ENCODE assay signal across 25 cellular contexts in genomic region chr4:139304920-139305319, GRCh38. TPM values are rescaled to one million over a fixed set of nuclear protein-coding genes. Genes with fewer than 3 reads are reported as not detected.
DNase-seq lines count a peak whose midpoint lies in the region; ATAC-seq and TF ChIP-seq lines count a peak whose summit lies in the region.
"Had no signal": no experiment of that assay in that cellular context is flagged by ENCODE, and none has a peak within 500 bp of the region (broad histone marks: within the 10 kb centered on the region; RNA-seq: fewer than 3 reads in every experiment).

No MANE protein-coding gene starts in this region.

- H3K4me3 ChIP-seq in right atrium auricular region, result no peak overlapping the region
- H3K4me3 ChIP-seq: gastrocnemius medialis, GM23248, lung, testis had no signal

- ATAC-seq in activated CD8-positive, alpha-beta T cell treated with anti-CD3 and anti-CD28 coated beads for 36 hours, result no peak
- no peak for ATAC-seq in activated CD8-positive, alpha-beta T cell treated with anti-CD3 and anti-CD28 coated beads, Interleukin-2, amount 10 ng/mL, durations not matched to agents 7 days and 5 days
- ATAC-seq in CD4-positive, alpha-beta T cell (ENCODE audit: poor library complexity), result no peak
- no peak for ATAC-seq in natural killer cell
- ATAC-seq: gastrocnemius medialis, sciatic nerve had no signal

- intact Hi-C loops in activated CD8-positive, alpha-beta T cell treated with anti-CD3 and anti-CD28 coated beads for 36 hours (cut with micrococcal nuclease), result loop anchor here (5.0 kb wide), 1 partner anchor 128 kb away; the partner anchor contains the start of gene ELF2
- intact Hi-C loops in CD4-positive, alpha-beta T cell (cut with DNase I, micrococcal nuclease), result loop anchor here (5.0 to 10.0 kb wide), 7 partner anchors 37 to 1070 kb away; partner anchors contain the start of genes MAML3 (in 1 of the 2), NOCT (in 1 of the 2) and SCOC (in 1 of the 2)
- intact Hi-C loops in activated T-helper 1 cell treated with anti-CD3 and anti-CD28 coated beads, Interleukin-12 subunit alpha, Interleukin-12 subunit beta, Interleukin-2, Interleukin-4 antibody, amounts not matched to agents 30 ng/mL and 10 ng/mL and 1 ng/mL, durations not matched to agents 14 hours and 24 hours and 36 hours (cut with micrococcal nuclease), result loop anchor here (5.0 kb wide), 1 partner anchor 37 kb away; no protein-coding TSS in a partner anchor
- intact Hi-C loops in natural killer cell (cut with micrococcal nuclease) (loop anchor here (5.0 kb wide), 1 partner anchor 1067 kb away; the partner anchor contains the start of gene SCOC), posterior cingulate gyrus (cut with DNase I) (loop anchor here (5.0 kb wide), 1 partner anchor 223 kb away; no protein-coding TSS in a partner anchor)

- no peak for DNase-seq in activated CD8-positive, alpha-beta T cell treated with anti-CD3 and anti-CD28 coated beads for 36 hours
- DNase-seq in activated CD8-positive, alpha-beta T cell treated with anti-CD3 and anti-CD28 coated beads, Interleukin-2, amount 10 ng/mL, durations not matched to agents 7 days and 5 days, result no peak
- no peak for DNase-seq in CD4-positive, alpha-beta T cell
- DNase-seq in activated T-helper 1 cell treated with anti-CD3 and anti-CD28 coated beads, Interleukin-12 subunit alpha, Interleukin-12 subunit beta, Interleukin-2, Interleukin-4 antibody, amounts not matched to agents 30 ng/mL and 10 ng/mL and 1 ng/mL, durations not matched to agents 14 hours and 24 hours and 36 hours (ENCODE audit: low spot score), result no peak
- DNase-seq in natural killer cell, result no peak
- no peak for DNase-seq in NCI-H187 (lab: John Stamatoyannopoulos, UW)
- DNase-seq in posterior cingulate gyrus, result no peak
- no peak for DNase-seq in right atrium auricular region (ENCODE audit: low spot score)
- DNase-seq: activated effector memory CD4-positive, alpha-beta T cell treated with Interleukin-2 at 50 U/mL for 16 hours; anterior cingulate cortex; central memory CD4-positive, alpha-beta T cell; DMS53; gastrocnemius medialis; GM23248; kidney; NCI-H1694; NCI-H774; Right ventricle myocardium superior; stimulated activated CD4-positive, alpha-beta T cell treated with anti-CD3 and anti-CD28 coated beads, Interleukin-15, amount 100 ng/mL, for 24 hours; testis had no signal

- no peak overlapping the region for H3K27ac ChIP-seq in CD4-positive, alpha-beta T cell (ENCODE audit: low read depth, low read length)
- no peak overlapping the region for H3K27ac ChIP-seq in right atrium auricular region
- H3K27ac ChIP-seq: C4-2B, GM23248, testis, VCaP had no signal

- H3K27me3 Mint-ChIP-seq in activated CD8-positive, alpha-beta T cell treated with anti-CD3 and anti-CD28 coated beads for 36 hours, result no peaks in the 10 kb centered on the region
- no peaks in the 10 kb centered on the region for H3K27me3 Mint-ChIP-seq in activated CD8-positive, alpha-beta T cell treated with anti-CD3 and anti-CD28 coated beads, Interleukin-2, amount 10 ng/mL, durations not matched to agents 7 days and 5 days (ENCODE audit: low read depth)
- H3K27me3 Mint-ChIP-seq in CD4-positive, alpha-beta T cell, result no peaks in the 10 kb centered on the region
- H3K27me3 Mint-ChIP-seq in activated T-helper 1 cell treated with anti-CD3 and anti-CD28 coated beads, Interleukin-12 subunit alpha, Interleukin-12 subunit beta, Interleukin-2, Interleukin-4 antibody, amounts not matched to agents 30 ng/mL and 10 ng/mL and 1 ng/mL, durations not matched to agents 14 hours and 24 hours and 36 hours (ENCODE audit: insufficient read depth), result no peaks in the 10 kb centered on the region
- H3K27me3 Mint-ChIP-seq in natural killer cell (ENCODE audit: low read depth in 2 of 2), result no peaks in the 10 kb centered on the region

- H3K27ac Mint-ChIP-seq in activated CD8-positive, alpha-beta T cell treated with anti-CD3 and anti-CD28 coated beads for 36 hours, result peak overlapping the region; percentile 28
- H3K27ac Mint-ChIP-seq in activated CD8-positive, alpha-beta T cell treated with anti-CD3 and anti-CD28 coated beads, Interleukin-2, amount 10 ng/mL, durations not matched to agents 7 days and 5 days, result no peak overlapping the region
- H3K27ac Mint-ChIP-seq in CD4-positive, alpha-beta T cell, result peak overlapping the region; percentile 94
- H3K27ac Mint-ChIP-seq in activated T-helper 1 cell treated with anti-CD3 and anti-CD28 coated beads, Interleukin-12 subunit alpha, Interleukin-12 subunit beta, Interleukin-2, Interleukin-4 antibody, amounts not matched to agents 30 ng/mL and 10 ng/mL and 1 ng/mL, durations not matched to agents 14 hours and 24 hours and 36 hours, result no peak overlapping the region
- peak overlapping the region; percentile 29 to 35 for H3K27ac Mint-ChIP-seq in natural killer cell
- H3K27ac Mint-ChIP-seq: T-helper 1 cell treated with Interleukin-12 subunit alpha and Interleukin-12 subunit beta and Interleukin-4 antibody, amounts not matched to agents 30 μg/mL and 1 μg/mL, for 36 hours had no signal

- no peaks in the 10 kb centered on the region for H3K27me3 ChIP-seq in CD4-positive, alpha-beta T cell (ENCODE audit: control insufficient read depth, insufficient read depth, low read length)
- no peaks in the 10 kb centered on the region for H3K27me3 ChIP-seq in right atrium auricular region
- H3K27me3 ChIP-seq: gastrocnemius medialis, testis had no signal

- peaks cover 56% of the 10 kb centered on the region for H3K36me3 Mint-ChIP-seq in activated CD8-positive, alpha-beta T cell treated with anti-CD3 and anti-CD28 coated beads for 36 hours (ENCODE audit: low read depth)
- H3K36me3 Mint-ChIP-seq in activated CD8-positive, alpha-beta T cell treated with anti-CD3 and anti-CD28 coated beads, Interleukin-2, amount 10 ng/mL, durations not matched to agents 7 days and 5 days (ENCODE audit: low read depth), result peaks cover 53% of the 10 kb centered on the region
- H3K36me3 Mint-ChIP-seq in CD4-positive, alpha-beta T cell (ENCODE audit: low read depth), result peaks cover 64% of the 10 kb centered on the region
- H3K36me3 Mint-ChIP-seq in activated T-helper 1 cell treated with anti-CD3 and anti-CD28 coated beads, Interleukin-12 subunit alpha, Interleukin-12 subunit beta, Interleukin-2, Interleukin-4 antibody, amounts not matched to agents 30 ng/mL and 10 ng/mL and 1 ng/mL, durations not matched to agents 14 hours and 24 hours and 36 hours (ENCODE audit: low read depth), result peaks cover 33% of the 10 kb centered on the region
- no peaks in the 10 kb centered on the region for H3K36me3 Mint-ChIP-seq in natural killer cell

- peaks cover 8% of the 10 kb centered on the region for H3K36me3 ChIP-seq in right atrium auricular region
- H3K36me3 ChIP-seq: gastrocnemius medialis had no signal

- peaks cover 0 to 28% of the 10 kb centered on the region in 2 donors for H3K4me1 ChIP-seq in right atrium auricular region

- POLR2A ChIA-PET in activated CD8-positive, alpha-beta T cell treated with anti-CD3 and anti-CD28 coated beads for 36 hours (lab: Charles Lee), result interaction anchor here (0.6 kb wide), 1 partner anchor 340 kb away, joined by 3 read pairs; no protein-coding TSS in a partner anchor
- POLR2A ChIA-PET in activated CD8-positive, alpha-beta T cell treated with anti-CD3 and anti-CD28 coated beads, Interleukin-2, amount 10 ng/mL, durations not matched to agents 7 days and 5 days (lab: Charles Lee), result interaction anchor here (0.7 to 0.8 kb wide), 2 partner anchors 10 to 16 kb away, joined by 3 to 4 read pairs; no protein-coding TSS in a partner anchor
- POLR2A ChIA-PET in CD4-positive, alpha-beta T cell (lab: Charles Lee), result interaction anchor here (1.4 kb wide), 1 partner anchor 9 kb away, joined by 4 read pairs; no protein-coding TSS in a partner anchor

- TF ChIP-seq CTCF in activated CD8-positive, alpha-beta T cell treated with anti-CD3 and anti-CD28 coated beads for 36 hours (IDR thresholded peaks at IDR 0.05), result no peak
- no peak for TF ChIP-seq CTCF in CD4-positive, alpha-beta T cell (IDR thresholded peaks at IDR 0.05)
- no peak for TF ChIP-seq CTCF in natural killer cell (IDR thresholded peaks at IDR 0.05)
- TF ChIP-seq CTCF in right atrium auricular region (IDR thresholded peaks at IDR 0.05), result no peak

- H3K4me3 Mint-ChIP-seq in activated CD8-positive, alpha-beta T cell treated with anti-CD3 and anti-CD28 coated beads for 36 hours, result no peak overlapping the region
- no peak overlapping the region for H3K4me3 Mint-ChIP-seq in activated CD8-positive, alpha-beta T cell treated with anti-CD3 and anti-CD28 coated beads, Interleukin-2, amount 10 ng/mL, durations not matched to agents 7 days and 5 days
- H3K4me3 Mint-ChIP-seq in CD4-positive, alpha-beta T cell, result peak overlapping the region; percentile 31
- peak overlapping the region; percentile 33 for H3K4me3 Mint-ChIP-seq in activated T-helper 1 cell treated with anti-CD3 and anti-CD28 coated beads, Interleukin-12 subunit alpha, Interleukin-12 subunit beta, Interleukin-2, Interleukin-4 antibody, amounts not matched to agents 30 ng/mL and 10 ng/mL and 1 ng/mL, durations not matched to agents 14 hours and 24 hours and 36 hours
- H3K4me3 Mint-ChIP-seq in natural killer cell, result peak overlapping the region; percentile 25
- H3K4me3 Mint-ChIP-seq: T-helper 1 cell treated with Interleukin-12 subunit alpha and Interleukin-12 subunit beta and Interleukin-4 antibody, amounts not matched to agents 30 μg/mL and 1 μg/mL, for 36 hours had no signal

- H3K4me1 Mint-ChIP-seq in activated CD8-positive, alpha-beta T cell treated with anti-CD3 and anti-CD28 coated beads for 36 hours (ENCODE audit: low read depth), result peaks cover 51% of the 10 kb centered on the region
- peaks cover 45% of the 10 kb centered on the region for H3K4me1 Mint-ChIP-seq in activated CD8-positive, alpha-beta T cell treated with anti-CD3 and anti-CD28 coated beads, Interleukin-2, amount 10 ng/mL, durations not matched to agents 7 days and 5 days (ENCODE audit: low read depth)
- peaks cover 79% of the 10 kb centered on the region for H3K4me1 Mint-ChIP-seq in CD4-positive, alpha-beta T cell (ENCODE audit: low read depth)
- peaks cover 57% of the 10 kb centered on the region for H3K4me1 Mint-ChIP-seq in activated T-helper 1 cell treated with anti-CD3 and anti-CD28 coated beads, Interleukin-12 subunit alpha, Interleukin-12 subunit beta, Interleukin-2, Interleukin-4 antibody, amounts not matched to agents 30 ng/mL and 10 ng/mL and 1 ng/mL, durations not matched to agents 14 hours and 24 hours and 36 hours (ENCODE audit: low read depth)
- peaks cover 46 to 52% of the 10 kb centered on the region in 2 donors for H3K4me1 Mint-ChIP-seq in natural killer cell

- CTCF ChIA-PET in activated CD8-positive, alpha-beta T cell treated with anti-CD3 and anti-CD28 coated beads for 36 hours (lab: Charles Lee), result interaction anchor here (0.6 to 1.3 kb wide), 3 partner anchors 18 to 33 kb away, joined by 3 read pairs; no protein-coding TSS in a partner anchor
- CTCF ChIA-PET in activated CD8-positive, alpha-beta T cell treated with anti-CD3 and anti-CD28 coated beads, Interleukin-2, amount 10 ng/mL, durations not matched to agents 7 days and 5 days (lab: Charles Lee), result no interaction called here
- CTCF ChIA-PET in CD4-positive, alpha-beta T cell (lab: Charles Lee), result no interaction called here

- H3K9me3 ChIP-seq in CD4-positive, alpha-beta T cell (ENCODE audit: control insufficient read depth, low read length), result no peaks in the 10 kb centered on the region
- H3K9me3 ChIP-seq in right atrium auricular region, result no peaks in the 10 kb centered on the region
- H3K9me3 ChIP-seq: gastrocnemius medialis, testis had no signal

- no peaks in the 10 kb centered on the region for H3K9me3 Mint-ChIP-seq in activated CD8-positive, alpha-beta T cell treated with anti-CD3 and anti-CD28 coated beads for 36 hours
- no peaks in the 10 kb centered on the region for H3K9me3 Mint-ChIP-seq in activated CD8-positive, alpha-beta T cell treated with anti-CD3 and anti-CD28 coated beads, Interleukin-2, amount 10 ng/mL, durations not matched to agents 7 days and 5 days (ENCODE audit: insufficient read depth)
- H3K9me3 Mint-ChIP-seq in CD4-positive, alpha-beta T cell, result no peaks in the 10 kb centered on the region
- H3K9me3 Mint-ChIP-seq in activated T-helper 1 cell treated with anti-CD3 and anti-CD28 coated beads, Interleukin-12 subunit alpha, Interleukin-12 subunit beta, Interleukin-2, Interleukin-4 antibody, amounts not matched to agents 30 ng/mL and 10 ng/mL and 1 ng/mL, durations not matched to agents 14 hours and 24 hours and 36 hours, result peaks cover 4% of the 10 kb centered on the region
- H3K9me3 Mint-ChIP-seq in natural killer cell, result no peaks in the 10 kb centered on the region
- H3K9me3 Mint-ChIP-seq: T-helper 1 cell treated with Interleukin-12 subunit alpha and Interleukin-12 subunit beta and Interleukin-4 antibody, amounts not matched to agents 30 μg/mL and 1 μg/mL, for 36 hours had no signal

RNA-seq across cellular contexts. Expression of gene NDUFC1, which starts 2.6 kb away (rescaled TPM):
- 10 to 100 TPM; 56.2 to 60.6 TPM for total RNA-seq in activated CD8-positive, alpha-beta T cell treated with anti-CD3 and anti-CD28 coated beads for 36 hours
- total RNA-seq in activated CD8-positive, alpha-beta T cell treated with anti-CD3 and anti-CD28 coated beads, Interleukin-2, amount 10 ng/mL, durations not matched to agents 7 days and 5 days, result 10 to 100 TPM; 48.0 to 49.7 TPM
- 10 to 100 TPM; 23.3 to 26.4 TPM for total RNA-seq in CD4-positive, alpha-beta T cell
- total RNA-seq in activated T-helper 1 cell treated with anti-CD3 and anti-CD28 coated beads, Interleukin-12 subunit alpha, Interleukin-12 subunit beta, Interleukin-2, Interleukin-4 antibody, amounts not matched to agents 30 ng/mL and 10 ng/mL and 1 ng/mL, durations not matched to agents 14 hours and 24 hours and 36 hours, result 53.1 and 54.5 TPM in 2 replicates
- total RNA-seq in natural killer cell (10 to 100 TPM; 14.0 to 15.8 (median 14.3) TPM), right atrium auricular region (100 to 1,000 TPM in 1 of 2 donors, 10 to 100 TPM in 1; 96.1 to 118 TPM)

RNA-seq across cellular contexts. Expression of gene NAA15, which starts 3.6 kb away (rescaled TPM):
- 100 to 1,000 TPM; 113 to 114 TPM for total RNA-seq in activated CD8-positive, alpha-beta T cell treated with anti-CD3 and anti-CD28 coated beads for 36 hours
- 10 to 100 TPM; 61.2 to 66.2 TPM for total RNA-seq in activated CD8-positive, alpha-beta T cell treated with anti-CD3 and anti-CD28 coated beads, Interleukin-2, amount 10 ng/mL, durations not matched to agents 7 days and 5 days
- total RNA-seq in CD4-positive, alpha-beta T cell, result 10 to 100 TPM; 54.2 to 57.1 TPM
- 104 and 110 TPM in 2 replicates for total RNA-seq in activated T-helper 1 cell treated with anti-CD3 and anti-CD28 coated beads, Interleukin-12 subunit alpha, Interleukin-12 subunit beta, Interleukin-2, Interleukin-4 antibody, amounts not matched to agents 30 ng/mL and 10 ng/mL and 1 ng/mL, durations not matched to agents 14 hours and 24 hours and 36 hours
- total RNA-seq in natural killer cell (10 to 100 TPM; 56.7 to 66.3 (median 61.9) TPM), right atrium auricular region (10 to 100 TPM; 21.5 to 24.2 TPM)

RNA-seq across cellular contexts. Expression of gene MGARP, which starts 24.9 kb away (rescaled TPM):
- total RNA-seq in activated CD8-positive, alpha-beta T cell treated with anti-CD3 and anti-CD28 coated beads for 36 hours, result under 1 TPM; 0.22 to 0.32 TPM
- total RNA-seq in activated CD8-positive, alpha-beta T cell treated with anti-CD3 and anti-CD28 coated beads, Interleukin-2, amount 10 ng/mL, durations not matched to agents 7 days and 5 days, result under 1 TPM in 1 of 2 experiments, not detected in 1; 0.26 TPM
- not detected for total RNA-seq in CD4-positive, alpha-beta T cell
- total RNA-seq in activated T-helper 1 cell treated with anti-CD3 and anti-CD28 coated beads, Interleukin-12 subunit alpha, Interleukin-12 subunit beta, Interleukin-2, Interleukin-4 antibody, amounts not matched to agents 30 ng/mL and 10 ng/mL and 1 ng/mL, durations not matched to agents 14 hours and 24 hours and 36 hours, result 0.15 TPM in 1 of 2 replicates, not detected in the other
- under 1 TPM; 0.35 to 0.78 (median 0.63) TPM for total RNA-seq in natural killer cell
- total RNA-seq in right atrium auricular region, result 1 to 10 TPM; 4.3 to 7.1 TPM

Comparison
In these comparisons a context has a peak if more than half of its experiments do, and no peak if none do; other contexts are left out.
1. H3K27ac Mint-ChIP-seq: peak in activated CD8-positive, alpha-beta T cell treated with anti-CD3 and anti-CD28 coated beads for 36 hours (single experiment), CD4-positive, alpha-beta T cell (single experiment) and natural killer cell (2 of 2); none in activated CD8-positive, alpha-beta T cell treated with anti-CD3 and anti-CD28 coated beads, Interleukin-2, amount 10 ng/mL, durations not matched to agents 7 days and 5 days (single experiment) and activated T-helper 1 cell treated with anti-CD3 and anti-CD28 coated beads, Interleukin-12 subunit alpha, Interleukin-12 subunit beta, Interleukin-2, Interleukin-4 antibody, amounts not matched to agents 30 ng/mL and 10 ng/mL and 1 ng/mL, durations not matched to agents 14 hours and 24 hours and 36 hours (single experiment).
2. H3K4me3 Mint-ChIP-seq: peak in CD4-positive, alpha-beta T cell (single experiment), activated T-helper 1 cell treated with anti-CD3 and anti-CD28 coated beads, Interleukin-12 subunit alpha, Interleukin-12 subunit beta, Interleukin-2, Interleukin-4 antibody, amounts not matched to agents 30 ng/mL and 10 ng/mL and 1 ng/mL, durations not matched to agents 14 hours and 24 hours and 36 hours (single experiment) and natural killer cell (single experiment); none in activated CD8-positive, alpha-beta T cell treated with anti-CD3 and anti-CD28 coated beads for 36 hours (single experiment) and activated CD8-positive, alpha-beta T cell treated with anti-CD3 and anti-CD28 coated beads, Interleukin-2, amount 10 ng/mL, durations not matched to agents 7 days and 5 days (single experiment).